In the genomic region with DNA sequence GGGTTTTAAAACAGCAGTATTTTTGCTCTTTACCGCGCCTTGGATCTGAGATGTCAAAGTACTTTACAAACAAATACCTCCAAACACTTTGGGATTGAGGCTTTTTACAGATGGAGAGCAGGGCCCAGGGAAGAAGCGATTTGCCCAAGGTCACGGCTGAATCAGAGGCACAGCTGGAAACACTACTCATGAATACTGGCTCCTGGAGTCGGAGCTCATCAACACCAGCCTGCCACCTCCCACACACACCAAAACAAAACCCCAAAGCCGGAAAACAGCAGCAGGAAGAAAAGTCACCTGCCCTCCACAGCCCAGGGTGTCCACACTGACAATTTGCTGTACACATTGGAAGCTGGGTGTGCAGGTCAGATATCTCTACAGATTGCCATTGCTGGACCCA, we compare ENCODE assay signal across 1 cellular context.
TF ChIP-seq lines count a peak whose summit lies in the region.

No MANE protein-coding gene starts in this region.

TF ChIP-seq in WTC11, 78 proteins besides CTCF, POLR2A, EP300 and RAD21 (continued from another document):
- TF ChIP-seq, protein P1, sequence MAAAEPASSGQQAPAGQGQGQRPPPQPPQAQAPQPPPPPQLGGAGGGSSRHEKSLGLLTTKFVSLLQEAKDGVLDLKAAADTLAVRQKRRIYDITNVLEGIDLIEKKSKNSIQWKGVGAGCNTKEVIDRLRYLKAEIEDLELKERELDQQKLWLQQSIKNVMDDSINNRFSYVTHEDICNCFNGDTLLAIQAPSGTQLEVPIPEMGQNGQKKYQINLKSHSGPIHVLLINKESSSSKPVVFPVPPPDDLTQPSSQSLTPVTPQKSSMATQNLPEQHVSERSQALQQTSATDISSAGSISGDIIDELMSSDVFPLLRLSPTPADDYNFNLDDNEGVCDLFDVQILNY (CRISPR knock-in tag; IDR thresholded peaks at IDR 0.05), result no peak
TF ChIP-seq in WTC11: peak in this region for 5.
